ENCODE assay signal across 19 cellular contexts in genomic region chr2:240399419-240400318, GRCh38. TPM values are rescaled to one million over a fixed set of nuclear protein-coding genes. Genes with fewer than 3 reads are reported as not detected.
DNase-seq lines count a peak whose midpoint lies in the region; ATAC-seq and TF ChIP-seq lines count a peak whose summit lies in the region.
"Had no signal": no experiment of that assay in that cellular context is flagged by ENCODE, and none has a peak within 500 bp of the region (broad histone marks: within the 10 kb centered on the region; RNA-seq: fewer than 3 reads in every experiment).

No MANE protein-coding gene starts in this region.

- H3K27me3 ChIP-seq in right atrium auricular region, result no peaks in the 10 kb centered on the region
- H3K27me3 ChIP-seq: uterus had no signal

- no peak overlapping the region for H3K27ac ChIP-seq in right atrium auricular region
- H3K27ac ChIP-seq: left lung, uterus had no signal

- DNase-seq in left ventricle myocardium superior (peak; percentile 16), right atrium auricular region (ENCODE audit: low spot score) (no peak), islet precursor cell (peak; percentile 38), osteocyte (ENCODE audit: extremely low spot score, unreplicated experiment) (peak; percentile 75), NCI-H1694 treated with DMSO at 0.1 percent for 48 hours (lab: John Stamatoyannopoulos, UW) (no peak), AG08396 (ENCODE audit: low spot score) (no peak), NCI-H2107 (lab: John Stamatoyannopoulos, UW) (no peak)
- DNase-seq: activated CD4-positive, alpha-beta T cell treated with anti-CD3 and anti-CD28 coated beads, Interleukin-2, amount 10 ng/mL, durations not matched to agents 24 days and 14 days; MV-4-11; NCI-H2171 treated with DMSO at 0.1 percent for 48 hours; NCI-H524 treated with DMSO at 0.1 percent for 48 hours; substantia nigra had no signal

- H3K9me3 Mint-ChIP-seq in osteocyte (ENCODE audit: unreplicated experiment), result no peaks in the 10 kb centered on the region
- H3K9me3 Mint-ChIP-seq: activated CD4-positive, alpha-beta T cell treated with anti-CD3 and anti-CD28 coated beads, Interleukin-2, amount 10 ng/mL, durations not matched to agents 24 days and 14 days; central memory CD8-positive, alpha-beta T cell; T-helper 1 cell treated with Interleukin-12 subunit alpha and Interleukin-12 subunit beta and Interleukin-4 antibody, amounts not matched to agents 30 μg/mL and 1 μg/mL, for 36 hours had no signal

- no peaks in the 10 kb centered on the region for H3K36me3 Mint-ChIP-seq in osteocyte (ENCODE audit: unreplicated experiment)
- H3K36me3 Mint-ChIP-seq: CD14-positive monocyte had no signal

- no peak overlapping the region for H3K4me3 ChIP-seq in right atrium auricular region
- H3K4me3 ChIP-seq: HAP-1, left lung, skin epidermis, uterus had no signal

- no peak overlapping the region for H3K4me3 Mint-ChIP-seq in osteocyte (ENCODE audit: unreplicated experiment)
- H3K4me3 Mint-ChIP-seq: activated CD4-positive, alpha-beta T cell treated with anti-CD3 and anti-CD28 coated beads, Interleukin-2, amount 10 ng/mL, durations not matched to agents 24 days and 14 days; CD14-positive monocyte; central memory CD8-positive, alpha-beta T cell; T-helper 1 cell treated with Interleukin-12 subunit alpha and Interleukin-12 subunit beta and Interleukin-4 antibody, amounts not matched to agents 30 μg/mL and 1 μg/mL, for 36 hours had no signal

- no peaks in the 10 kb centered on the region for H3K9me3 ChIP-seq in right atrium auricular region
- H3K9me3 ChIP-seq: HAP-1, left lung, uterus had no signal

- intact Hi-C loops in left ventricle myocardium superior (cut with micrococcal nuclease), result no loop called here

- ATAC-seq in left ventricle myocardium superior, result no peak
- ATAC-seq: left lung had no signal

- no peaks in the 10 kb centered on the region for H3K36me3 ChIP-seq in right atrium auricular region
- H3K36me3 ChIP-seq: HAP-1, left lung, uterus had no signal

- H3K27me3 Mint-ChIP-seq in osteocyte (ENCODE audit: unreplicated experiment), result no peaks in the 10 kb centered on the region
- H3K27me3 Mint-ChIP-seq: activated CD4-positive, alpha-beta T cell treated with anti-CD3 and anti-CD28 coated beads, Interleukin-2, amount 10 ng/mL, durations not matched to agents 24 days and 14 days had no signal

- TF ChIP-seq CTCF in right atrium auricular region (IDR thresholded peaks at IDR 0.05), result no peak
- TF ChIP-seq CTCF in osteocyte (IDR thresholded peaks at IDR 0.05), result no peak

- H3K4me1 ChIP-seq in right atrium auricular region, result no peaks in the 10 kb centered on the region
- H3K4me1 ChIP-seq: HAP-1, left lung, uterus had no signal

- peaks cover 32% of the 10 kb centered on the region for H3K4me1 Mint-ChIP-seq in osteocyte (ENCODE audit: unreplicated experiment)
- H3K4me1 Mint-ChIP-seq: CD14-positive monocyte had no signal

- H3K27ac Mint-ChIP-seq in osteocyte (ENCODE audit: unreplicated experiment), result no peak overlapping the region
- H3K27ac Mint-ChIP-seq: activated CD4-positive, alpha-beta T cell treated with anti-CD3 and anti-CD28 coated beads, Interleukin-2, amount 10 ng/mL, durations not matched to agents 24 days and 14 days; CD14-positive monocyte; T-helper 1 cell treated with Interleukin-12 subunit alpha and Interleukin-12 subunit beta and Interleukin-4 antibody, amounts not matched to agents 30 μg/mL and 1 μg/mL, for 36 hours had no signal

RNA-seq across cellular contexts. Expression of gene GPC1, which starts 35.8 kb away (rescaled TPM):
- 177 TPM for total RNA-seq in left ventricle myocardium superior
- total RNA-seq in right atrium auricular region, result 100 to 1,000 TPM in 1 of 2 donors, 10 to 100 TPM in 1; 77.4 to 103 TPM
- 148 and 149 TPM in 2 replicates for total RNA-seq in osteocyte

Comparison
In these comparisons a context has a peak if more than half of its experiments do, and no peak if none do; other contexts are left out.
1. DNase-seq: peak in left ventricle myocardium superior (single experiment), islet precursor cell (single experiment) and osteocyte (single experiment); none in right atrium auricular region (single experiment), NCI-H1694 treated with DMSO at 0.1 percent for 48 hours (single experiment), AG08396 (single experiment) and NCI-H2107 (single experiment).